In the genomic region with DNA sequence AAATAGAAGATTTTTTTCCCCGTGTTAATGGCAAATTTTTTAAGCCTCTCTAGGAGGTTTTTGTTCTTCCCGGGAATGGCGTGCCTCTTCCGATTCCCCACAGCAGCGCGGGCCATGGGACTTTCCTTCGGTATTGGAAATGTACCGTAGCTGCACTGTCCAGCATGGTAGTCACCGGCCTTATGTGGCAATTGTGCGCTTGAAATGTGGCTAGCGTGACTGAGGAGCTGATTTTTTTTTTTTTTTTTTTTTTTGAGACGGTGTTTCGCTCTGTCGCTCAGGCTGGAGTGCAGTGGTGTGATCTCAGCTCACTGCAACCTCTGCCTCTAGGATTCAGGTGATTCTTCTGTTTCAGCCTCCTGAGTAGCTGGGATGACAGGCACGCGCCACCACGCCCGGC, we compare ENCODE assay signal across 2 cellular contexts.
TF ChIP-seq lines count a peak whose summit lies in the region.

No MANE protein-coding gene starts in this region.

TF ChIP-seq in IMR-90, 13 proteins besides CTCF, POLR2A, EP300 and RAD21:
- TF ChIP-seq NFE2L2 (IDR thresholded peaks at IDR 0.05; ENCODE audit: low read depth, low read length) (no peak), MXI1 (IDR thresholded peaks at IDR 0.05; ENCODE audit: borderline replicate concordance, low read depth, low read length) (no peak), CEBPB (IDR thresholded peaks at IDR 0.05; ENCODE audit: low read depth, low read length) (no peak), ELK1 (IDR thresholded peaks at IDR 0.05; ENCODE audit: borderline replicate concordance, low read depth, low read length) (no peak), SMC3 (IDR thresholded peaks at IDR 0.05; ENCODE audit: low read depth, low read length) (no peak), CHD1 (IDR thresholded peaks at IDR 0.05; ENCODE audit: low read depth, low read length) (no peak), FOS (IDR thresholded peaks at IDR 0.05; ENCODE audit: low read depth, low read length) (no peak), MAFK (IDR thresholded peaks at IDR 0.05; ENCODE audit: low read depth, low read length) (no peak), RFX5 (IDR thresholded peaks at IDR 0.05; ENCODE audit: low read depth, low read length) (no peak), MAZ (IDR thresholded peaks at IDR 0.05; ENCODE audit: borderline replicate concordance, low read depth, low read length) (no peak), RCOR1 (IDR thresholded peaks at IDR 0.05; ENCODE audit: insufficient replicate concordance, low read length) (no peak), BHLHE40 (IDR thresholded peaks at IDR 0.05; ENCODE audit: low read depth, low read length) (no peak)
- TF ChIP-seq, protein P1, sequence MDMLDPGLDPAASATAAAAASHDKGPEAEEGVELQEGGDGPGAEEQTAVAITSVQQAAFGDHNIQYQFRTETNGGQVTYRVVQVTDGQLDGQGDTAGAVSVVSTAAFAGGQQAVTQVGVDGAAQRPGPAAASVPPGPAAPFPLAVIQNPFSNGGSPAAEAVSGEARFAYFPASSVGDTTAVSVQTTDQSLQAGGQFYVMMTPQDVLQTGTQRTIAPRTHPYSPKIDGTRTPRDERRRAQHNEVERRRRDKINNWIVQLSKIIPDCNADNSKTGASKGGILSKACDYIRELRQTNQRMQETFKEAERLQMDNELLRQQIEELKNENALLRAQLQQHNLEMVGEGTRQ (IDR thresholded peaks at IDR 0.05; ENCODE audit: low read depth, low read length) = no peak

TF ChIP-seq in neural cell, 6 proteins besides CTCF, POLR2A, EP300 and RAD21:
- TF ChIP-seq SMC3 (conservative IDR thresholded peaks at IDR 0.05; ENCODE audit: poor library complexity) = no peak
- TF ChIP-seq REST (IDR thresholded peaks at IDR 0.05; ENCODE audit: borderline replicate concordance) = no peak
- TF ChIP-seq POLR2AphosphoS5 (IDR thresholded peaks at IDR 0.05) = no peak
- TF ChIP-seq MXI1 (conservative IDR thresholded peaks at IDR 0.05; ENCODE audit: poor library complexity, severe bottlenecking) = no peak
- no peak for TF ChIP-seq EZH2 (IDR thresholded peaks at IDR 0.05; ENCODE audit: borderline replicate concordance, insufficient read depth, low read length, poor library complexity, severe bottlenecking)
- TF ChIP-seq TAF1 (IDR thresholded peaks at IDR 0.05; ENCODE audit: low read depth) = no peak
